22 cellular contexts compared by ENCODE assay signal in the genomic region with DNA sequence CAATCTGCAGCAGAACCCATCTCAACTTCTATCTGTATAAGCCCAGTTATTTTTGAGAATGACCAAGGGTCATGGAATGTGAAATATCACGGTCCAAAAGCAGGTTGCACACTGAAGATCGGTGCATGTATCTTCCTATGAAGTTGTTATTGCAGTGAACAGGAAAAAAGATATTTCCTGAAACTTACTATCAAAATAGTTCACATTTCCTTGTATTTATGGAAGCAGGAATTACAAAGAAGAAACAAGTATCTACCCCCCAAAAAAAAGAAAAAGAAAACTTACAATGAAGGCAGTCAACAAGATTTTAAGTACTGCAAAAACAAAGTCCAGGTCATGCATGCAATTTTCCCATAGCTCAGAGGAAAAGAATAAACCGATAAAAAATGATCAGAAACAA.
DNase-seq lines count a peak whose midpoint lies in the region; ATAC-seq and TF ChIP-seq lines count a peak whose summit lies in the region.
"Had no signal": no experiment of that assay in that cellular context is flagged by ENCODE, and none has a peak within 500 bp of the region (broad histone marks: within the 10 kb centered on the region; RNA-seq: fewer than 3 reads in every experiment).

No MANE protein-coding gene starts in this region.

- peaks cover 0 to 52% (median 17%) of the 10 kb centered on the region in 9 donors for H3K36me3 ChIP-seq in heart right ventricle

- intact Hi-C loops in heart right ventricle (cut with DNase I) (no loop called here), cardiac septum (cut with DNase I) (no loop called here), right cardiac atrium (cut with DNase I) (no loop called here)

- 37 to 38% methylated on average over 3 of the region's 3 CpGs for WGBS in heart right ventricle, 2 donors
- WGBS in right cardiac atrium, result 48% methylated on average over 3 of the region's 3 CpGs

- ATAC-seq in heart right ventricle (peak in 6 of 8 donors; percentile 46 to 84 (median 71)), right cardiac atrium (peak; percentile 59 to 69), HG03442 (IDR thresholded peaks at IDR 0.05; ENCODE audit: unreplicated experiment) (no peak), GM18519 (IDR thresholded peaks at IDR 0.05; ENCODE audit: low FRiP score, unreplicated experiment) (no peak)
- ATAC-seq: CD8-positive, alpha-beta T cell had no signal

- H3K4me1 ChIP-seq in heart right ventricle, result peaks cover 0 to 32% (median 16%) of the 10 kb centered on the region in 9 donors
- H3K4me1 ChIP-seq in right cardiac atrium (ENCODE audit: control insufficient read depth, insufficient read depth, low read length), result peaks cover 2% of the 10 kb centered on the region

- no peaks in the 10 kb centered on the region for H3K27me3 ChIP-seq in heart right ventricle
- no peaks in the 10 kb centered on the region for H3K27me3 ChIP-seq in right cardiac atrium (ENCODE audit: control insufficient read depth, insufficient read depth)

- no peak for TF ChIP-seq CTCF in heart right ventricle (IDR thresholded peaks at IDR 0.05)

- peak overlapping the region in 4 of 10 donors; percentile 28 to 58 (median 40) for H3K27ac ChIP-seq in heart right ventricle
- H3K27ac ChIP-seq in right cardiac atrium (ENCODE audit: low read length), result no peak overlapping the region
- H3K27ac ChIP-seq: PC-9 had no signal

- DNase-seq in heart right ventricle, result no peak
- no peak for DNase-seq in cardiac septum (ENCODE audit: low spot score)
- peak; percentile 87 for DNase-seq in dermis blood vessel endothelial cell
- no peak for DNase-seq in right cardiac atrium
- DNase-seq in pulmonary artery endothelial cell (ENCODE audit: low read depth, low spot score), result peak; percentile 85
- DNase-seq in activated CD4-positive, CD25-positive, alpha-beta regulatory T cell (lab: John Stamatoyannopoulos, UW), result no peak
- DNase-seq: AML-193; C1 segment of cervical spinal cord; CD8-positive, alpha-beta T cell; DND-41; Karpas-422; MV-4-11; NCI-H1105 treated with DMSO at 0.1 percent for 48 hours; NCI-H2029 treated with DMSO at 0.1 percent for 48 hours; NCI-H226; NCI-H510A treated with DMSO at 0.1 percent for 48 hours; NCI-H748 treated with DMSO at 0.1 percent for 48 hours; PC-9; RPMI8226; SIG-M5 had no signal

- H3K4me3 ChIP-seq in heart right ventricle, result no peak overlapping the region
- H3K4me3 ChIP-seq in right cardiac atrium (ENCODE audit: low read length), result no peak overlapping the region
- H3K4me3 ChIP-seq: PC-9 had no signal

- H3K9me3 ChIP-seq in heart right ventricle (no peaks in the 10 kb centered on the region), right cardiac atrium (ENCODE audit: control insufficient read depth, low read length) (no peaks in the 10 kb centered on the region)

Comparison
In these comparisons a context has a peak if more than half of its experiments do, and no peak if none do; other contexts are left out.
1. ATAC-seq: peak in heart right ventricle (6 of 8) and right cardiac atrium (2 of 2); none in HG03442 (single experiment) and GM18519 (single experiment).
2. DNase-seq: peak in dermis blood vessel endothelial cell (single experiment) and pulmonary artery endothelial cell (single experiment); none in heart right ventricle (0 of 2), cardiac septum (single experiment), right cardiac atrium (0 of 3) and activated CD4-positive, CD25-positive, alpha-beta regulatory T cell (0 of 4).